Comparison of ENCODE assay signal across 10 cellular contexts in genomic region chr1:15951341-15952153, GRCh38. TPM values are rescaled to one million over a fixed set of nuclear protein-coding genes. Genes with fewer than 3 reads are reported as not detected.
A peak's percentile ranks its signal among the peaks of the same experiment; 100 is the strongest.
DNase-seq lines count a peak whose midpoint lies in the region; ATAC-seq lines count a peak whose summit lies in the region.
"Had no signal": no experiment of that assay in that cellular context is flagged by ENCODE, and none has a peak within 500 bp of the region (broad histone marks: within the 10 kb centered on the region; RNA-seq: fewer than 3 reads in every experiment).

No MANE protein-coding gene starts in this region.

- no peaks in the 10 kb centered on the region for H3K27me3 Mint-ChIP-seq in activated T-helper 17 cell treated with anti-CD3 and anti-CD28 coated beads, Interleukin-2, amount 50 U/mL, for 72 hours
- H3K27me3 Mint-ChIP-seq in stimulated activated naive CD8-positive, alpha-beta T cell treated with anti-CD3 and anti-CD28 coated beads, Interleukin-15, amount 100 ng/mL, for 72 hours = no peaks in the 10 kb centered on the region

- peaks cover 80% of the 10 kb centered on the region for H3K4me1 Mint-ChIP-seq in activated T-helper 17 cell treated with anti-CD3 and anti-CD28 coated beads, Interleukin-2, amount 50 U/mL, for 72 hours
- H3K4me1 Mint-ChIP-seq in stimulated activated naive CD8-positive, alpha-beta T cell treated with anti-CD3 and anti-CD28 coated beads, Interleukin-15, amount 100 ng/mL, for 72 hours = peaks cover 98% of the 10 kb centered on the region

- H3K4me3 Mint-ChIP-seq in activated T-helper 17 cell treated with anti-CD3 and anti-CD28 coated beads, Interleukin-2, amount 50 U/mL, for 72 hours = peak overlapping the region; percentile 82
- H3K4me3 Mint-ChIP-seq in stimulated activated naive CD8-positive, alpha-beta T cell treated with anti-CD3 and anti-CD28 coated beads, Interleukin-15, amount 100 ng/mL, for 72 hours = peak overlapping the region; percentile 74 to 82

- peak; percentile 60 for DNase-seq in OCI-M1 (lab: John Stamatoyannopoulos, UW)
- peak; percentile 57 to 58 for DNase-seq in stimulated activated naive CD8-positive, alpha-beta T cell treated with anti-CD3 and anti-CD28 coated beads, Interleukin-15, amount 100 ng/mL, for 72 hours
- no peak for DNase-seq in NCI-H1436 (lab: John Stamatoyannopoulos, UW)
- no peak for DNase-seq in medulla oblongata (ENCODE audit: extremely low spot score)
- DNase-seq: NCI-H2227 treated with DMSO at 0.1 percent for 48 hours had no signal

- peak; percentile 7 for ATAC-seq in activated T-helper 17 cell treated with anti-CD3 and anti-CD28 coated beads, Interleukin-2, amount 50 U/mL, for 72 hours (replicated peaks)
- ATAC-seq in stimulated activated naive CD8-positive, alpha-beta T cell treated with anti-CD3 and anti-CD28 coated beads, Interleukin-15, amount 100 ng/mL, for 72 hours = peak; percentile 34
- no peak for ATAC-seq in HG03196 (IDR thresholded peaks at IDR 0.05; ENCODE audit: unreplicated experiment)

- H3K36me3 Mint-ChIP-seq in activated T-helper 17 cell treated with anti-CD3 and anti-CD28 coated beads, Interleukin-2, amount 50 U/mL, for 72 hours (ENCODE audit: low read depth) = peaks cover 98% of the 10 kb centered on the region

- no peaks in the 10 kb centered on the region for H3K9me3 Mint-ChIP-seq in activated T-helper 17 cell treated with anti-CD3 and anti-CD28 coated beads, Interleukin-2, amount 50 U/mL, for 72 hours
- H3K9me3 Mint-ChIP-seq in stimulated activated naive CD8-positive, alpha-beta T cell treated with anti-CD3 and anti-CD28 coated beads, Interleukin-15, amount 100 ng/mL, for 72 hours = no peaks in the 10 kb centered on the region

- H3K27ac Mint-ChIP-seq in activated T-helper 17 cell treated with anti-CD3 and anti-CD28 coated beads, Interleukin-2, amount 50 U/mL, for 72 hours = peak overlapping the region; percentile 98
- peak overlapping the region; percentile 94 to 97 for H3K27ac Mint-ChIP-seq in stimulated activated naive CD8-positive, alpha-beta T cell treated with anti-CD3 and anti-CD28 coated beads, Interleukin-15, amount 100 ng/mL, for 72 hours

- H3K27me3 ChIP-seq in layer of hippocampus (ENCODE audit: control insufficient read depth, insufficient read depth, low read length) = no peaks in the 10 kb centered on the region
- H3K27me3 ChIP-seq: cardiac muscle cell, right lobe of liver had no signal

- peak overlapping the region; percentile 2 for H3K27ac ChIP-seq in layer of hippocampus (ENCODE audit: low read depth, low read length)
- H3K27ac ChIP-seq: cardiac muscle cell had no signal

RNA-seq across cellular contexts. Expression of gene ZBTB17, which starts 24.4 kb away (rescaled TPM):
- total RNA-seq in activated T-helper 17 cell treated with anti-CD3 and anti-CD28 coated beads, Interleukin-2, amount 50 U/mL, for 72 hours = 100 to 1,000 TPM in 1 of 2 donors, 10 to 100 TPM in 1; 62.0 to 135 TPM

RNA-seq across cellular contexts. Expression of gene SRARP, which starts 52.5 kb away (rescaled TPM):
- not detected for total RNA-seq in activated T-helper 17 cell treated with anti-CD3 and anti-CD28 coated beads, Interleukin-2, amount 50 U/mL, for 72 hours
- total RNA-seq: right lobe of liver had no signal

Comparison
In these comparisons a context has a peak if more than half of its experiments do, and no peak if none do; other contexts are left out.
1. DNase-seq: peak in OCI-M1 (single experiment) and stimulated activated naive CD8-positive, alpha-beta T cell treated with anti-CD3 and anti-CD28 coated beads, Interleukin-15, amount 100 ng/mL, for 72 hours (2 of 2); none in NCI-H1436 (single experiment) and medulla oblongata (single experiment).